In the genomic region with DNA sequence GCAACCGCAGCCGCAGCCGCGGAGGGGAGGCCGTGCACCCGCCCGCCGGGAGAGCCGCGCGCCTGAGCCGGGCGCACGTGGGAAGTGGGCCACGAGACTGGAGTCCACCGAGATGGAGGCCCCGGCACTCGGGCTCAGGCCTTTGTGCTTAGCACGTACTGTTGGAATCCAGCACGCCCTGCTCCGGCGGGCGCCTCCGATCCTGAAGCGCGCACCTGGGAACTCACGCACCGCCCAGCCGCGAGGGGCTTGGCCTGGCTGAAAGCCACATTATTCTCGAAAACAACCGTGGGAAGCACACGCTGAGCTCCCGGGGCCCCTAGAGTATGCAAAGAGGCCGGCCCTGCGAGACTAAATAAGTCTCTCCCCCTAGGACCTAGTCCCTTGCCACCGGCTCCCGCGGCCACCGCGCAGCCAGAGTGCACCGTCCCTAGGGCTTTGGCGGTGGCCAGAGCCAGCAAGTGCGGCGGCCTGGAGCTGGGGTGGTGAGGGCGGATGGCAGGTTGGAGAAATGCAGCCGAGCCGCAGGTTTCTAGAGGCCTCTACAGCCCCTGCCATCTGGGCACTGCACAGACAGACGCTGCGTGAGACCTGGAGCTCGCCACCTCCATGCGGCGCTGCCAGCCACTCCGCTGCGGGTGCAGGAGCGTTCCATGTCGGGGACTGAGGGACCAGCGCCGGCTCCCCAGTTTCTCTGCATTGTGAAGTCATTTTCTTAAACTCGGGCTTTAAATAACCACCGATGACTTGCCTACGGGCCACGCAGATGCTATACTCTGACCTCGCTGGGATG, we compare ENCODE assay signal across 1 cellular context.
TF ChIP-seq lines count a peak whose summit lies in the region.

No MANE protein-coding gene starts in this region.

TF ChIP-seq in IMR-90, 13 proteins besides CTCF, POLR2A, EP300 and RAD21:
- no peak for TF ChIP-seq ELK1 (IDR thresholded peaks at IDR 0.05; ENCODE audit: borderline replicate concordance, low read depth, low read length)
- no peak for TF ChIP-seq USF2 (IDR thresholded peaks at IDR 0.05; ENCODE audit: low read depth, low read length)
- TF ChIP-seq FOS (IDR thresholded peaks at IDR 0.05; ENCODE audit: low read depth, low read length) = no peak
- no peak for TF ChIP-seq CHD1 (IDR thresholded peaks at IDR 0.05; ENCODE audit: low read depth, low read length)
- no peak for TF ChIP-seq RFX5 (IDR thresholded peaks at IDR 0.05; ENCODE audit: low read depth, low read length)
- no peak for TF ChIP-seq MAZ (IDR thresholded peaks at IDR 0.05; ENCODE audit: borderline replicate concordance, low read depth, low read length)
- TF ChIP-seq BHLHE40 (IDR thresholded peaks at IDR 0.05; ENCODE audit: low read depth, low read length) = no peak
